ENCODE assay signal across 8 cellular contexts in the genomic region with DNA sequence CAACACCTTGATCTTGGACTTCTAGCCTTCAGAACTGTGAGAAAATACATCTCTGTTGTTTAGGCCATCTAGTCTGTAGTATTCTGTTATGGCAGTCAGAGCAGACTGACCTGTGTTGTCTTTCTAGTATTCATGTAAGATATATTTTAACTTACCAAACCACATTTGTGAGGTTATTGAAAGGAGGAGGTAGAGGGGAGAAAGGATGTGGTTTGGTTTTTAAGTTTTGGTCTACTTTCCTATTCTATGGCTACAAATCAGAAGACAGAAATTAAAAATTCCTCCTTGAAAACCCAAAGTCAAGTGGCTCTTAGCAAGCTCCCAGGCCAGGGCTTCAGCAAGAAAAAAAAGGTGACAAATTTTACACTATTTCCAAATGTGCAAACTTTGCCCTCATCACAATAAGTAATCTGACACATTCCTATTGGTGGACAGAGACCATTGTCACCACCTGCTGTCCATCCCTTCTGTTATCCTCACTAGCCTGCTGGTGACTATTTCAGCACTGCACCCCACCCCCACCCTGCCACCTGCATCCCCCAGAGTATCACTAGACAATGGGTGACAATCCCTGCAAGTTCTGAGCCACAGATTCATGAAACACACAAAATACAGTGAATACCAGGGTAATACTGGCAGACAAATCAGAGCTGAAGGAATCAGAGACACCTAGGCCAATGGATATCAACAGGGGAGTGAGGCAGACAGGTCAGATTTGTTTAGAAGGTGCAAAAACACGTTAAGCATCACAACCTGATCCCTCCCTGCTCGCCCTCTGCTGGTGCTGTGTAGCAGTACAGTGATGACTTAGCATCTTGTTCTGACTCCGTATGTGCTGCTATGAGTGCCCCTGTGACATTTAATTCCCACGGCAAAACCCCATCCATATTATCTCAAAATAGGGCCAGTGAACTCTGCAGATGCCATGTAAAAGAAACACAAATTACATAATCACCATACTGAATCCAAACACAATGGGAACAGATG.
DNase-seq lines count a peak whose midpoint lies in the region; ATAC-seq and TF ChIP-seq lines count a peak whose summit lies in the region.

No MANE protein-coding gene starts in this region.

- peak; percentile 69 for ATAC-seq in HG03439 (IDR thresholded peaks at IDR 0.05; ENCODE audit: unreplicated experiment)

- no peaks in the 10 kb centered on the region for H3K4me1 Mint-ChIP-seq in type B pancreatic cell (ENCODE audit: unreplicated experiment)

- in situ Hi-C loops in astrocyte of the spinal cord (cut with HindIII; ENCODE audit: low sequenced_read_pairs): no loop called here

- H3K4me3 ChIP-seq in astrocyte of the spinal cord (ENCODE audit: low read depth, low read length): no peak overlapping the region

- peaks cover 5% of the 10 kb centered on the region for H3K9me3 Mint-ChIP-seq in type B pancreatic cell

- peak; percentile 63 for TF ChIP-seq CTCF in astrocyte of the spinal cord (IDR thresholded peaks at IDR 0.05; ENCODE audit: low read depth, low read length)
- peak; percentile 75 for TF ChIP-seq CTCF in type B pancreatic cell (conservative IDR thresholded peaks at IDR 0.05)

- H3K27ac Mint-ChIP-seq in type B pancreatic cell: no peak overlapping the region

- peak; percentile 29 for DNase-seq in COLO668 (lab: John Stamatoyannopoulos, UW; ENCODE audit: unreplicated experiment)
- peak; percentile 28 for DNase-seq in GM19240 (ENCODE audit: insufficient read length, low spot score)
- DNase-seq in T-helper 1 cell: peak in 4 of 5 donors; percentile 13 to 54 (median 24)
- DNase-seq in astrocyte of the spinal cord (ENCODE audit: low read depth, low spot score): peak; percentile 2
- peak; percentile 33 to 52 for DNase-seq in lung microvascular endothelial cell (ENCODE audit: low read depth in 2 of 2)
- no peak for DNase-seq in type B pancreatic cell (ENCODE audit: extremely low spot score, unreplicated experiment)
- DNase-seq in NCI-H1930 (lab: John Stamatoyannopoulos, UW): no peak

- H3K36me3 Mint-ChIP-seq in type B pancreatic cell: peaks cover 21% of the 10 kb centered on the region

- no peak overlapping the region for H3K4me3 Mint-ChIP-seq in type B pancreatic cell

- no peaks in the 10 kb centered on the region for H3K27me3 Mint-ChIP-seq in type B pancreatic cell

Comparison
In these comparisons a context has a peak if more than half of its experiments do, and no peak if none do; other contexts are left out.
1. DNase-seq: peak in COLO668 (single experiment), GM19240 (single experiment), T-helper 1 cell (4 of 5), astrocyte of the spinal cord (single experiment) and lung microvascular endothelial cell (2 of 2); none in type B pancreatic cell (single experiment) and NCI-H1930 (0 of 2).